11 cellular contexts compared by ENCODE assay signal in the genomic region with DNA sequence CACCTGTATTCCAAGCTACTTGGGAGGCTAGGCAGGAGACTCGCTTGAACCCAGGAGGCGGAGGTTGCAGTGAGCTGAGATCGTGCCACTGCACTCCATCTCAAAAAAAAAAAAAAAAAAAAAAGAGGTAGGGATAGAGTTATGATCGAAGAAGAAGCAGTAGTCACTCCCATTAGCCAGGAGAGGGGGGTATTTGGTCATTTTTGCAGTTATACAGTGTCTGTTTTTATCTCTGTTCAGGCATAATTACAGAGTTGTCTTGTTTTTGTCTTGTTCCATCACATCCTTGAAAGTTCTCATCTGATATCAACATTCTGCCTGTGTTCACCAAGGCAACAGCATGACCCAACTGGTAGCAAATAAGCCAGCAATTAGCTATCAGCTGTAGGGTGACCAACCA.
DNase-seq lines count a peak whose midpoint lies in the region; ATAC-seq, FAIRE-seq and TF ChIP-seq lines count a peak whose summit lies in the region.
"Had no signal": no experiment of that assay in that cellular context is flagged by ENCODE, and none has a peak within 500 bp of the region (broad histone marks: within the 10 kb centered on the region; RNA-seq: fewer than 3 reads in every experiment).

No MANE protein-coding gene starts in this region.

- no peak overlapping the region for H2AK5ac ChIP-seq in H9 (ENCODE audit: insufficient read length, low read length)

- WGBS in H9 (ENCODE audit: extremely low coverage, insufficient read length, low lambda C conversion rate), result no CpG with 5 or more reads among the region's 4 CpGs

- H2AFZ ChIP-seq in H9 (ENCODE audit: low read length), result no peak overlapping the region

- POLR2A ChIA-PET in activated CD4-positive, alpha-beta memory T cell treated with anti-CD3 and anti-CD28 coated beads for 36 hours (lab: Charles Lee), result no interaction called here

- no peak for FAIRE-seq in H54 (lab: Jason Lieb, UNC)
- FAIRE-seq: G401.6, islet of Langerhans had no signal

- H4K5ac ChIP-seq in H9 (ENCODE audit: insufficient read length, low read depth, low read length), result no peak overlapping the region

- H3K4me1 ChIP-seq in H9 (ENCODE audit: insufficient read depth, low read length) (peaks cover 9% of the 10 kb centered on the region), foreskin keratinocyte (peaks cover 6% of the 10 kb centered on the region)

- H2BK5ac ChIP-seq in H9 (ENCODE audit: insufficient read length, low read length), result no peak overlapping the region

- no peak for TF ChIP-seq POLR2A in H54 (IDR thresholded peaks at IDR 0.05; ENCODE audit: low read depth, low read length)

- H3K36me3 Mint-ChIP-seq in H9 (ENCODE audit: insufficient read depth in 1 of 3, low read depth in 3 of 3), result no peaks in the 10 kb centered on the region
- H3K36me3 Mint-ChIP-seq in activated CD4-positive, alpha-beta memory T cell treated with anti-CD3 and anti-CD28 coated beads for 36 hours, result no peaks in the 10 kb centered on the region
- H3K36me3 Mint-ChIP-seq: activated naive CD8-positive, alpha-beta T cell had no signal

- H4K20me1 ChIP-seq in H9 (ENCODE audit: control insufficient read depth, insufficient read depth, insufficient read length), result no peaks in the 10 kb centered on the region

- no peaks in the 10 kb centered on the region for H3K79me2 ChIP-seq in H9 (ENCODE audit: insufficient read depth, low read length)

- no peak overlapping the region for H3K4ac ChIP-seq in H9 (ENCODE audit: low read depth, low read length)

- H4K8ac ChIP-seq in H9 (replicated peaks; ENCODE audit: insufficient read length, low read depth, low read length), result no peak overlapping the region

- no peak overlapping the region for H3K27ac ChIP-seq in H9 (ENCODE audit: insufficient read length, low read depth, low read length)
- H3K27ac ChIP-seq in foreskin keratinocyte, result no peak overlapping the region

- no peak overlapping the region for H2BK20ac ChIP-seq in H9 (ENCODE audit: low read depth, low read length, poor library complexity, severe bottlenecking)

- no peaks in the 10 kb centered on the region for H3K23me2 ChIP-seq in H9 (ENCODE audit: insufficient read length, low read depth, low read length, poor library complexity, severe bottlenecking)

- peaks cover 0 to 3% of the 10 kb centered on the region in 2 experiments; a peak in 1 of 5 replicates for H3K9me3 Mint-ChIP-seq in H9
- no peaks in the 10 kb centered on the region for H3K9me3 Mint-ChIP-seq in activated CD4-positive, alpha-beta memory T cell treated with anti-CD3 and anti-CD28 coated beads for 36 hours

- TF ChIP-seq CTCF in H9 (conservative IDR thresholded peaks at IDR 0.05), result peak; percentile 49
- peak; percentile 47 for TF ChIP-seq CTCF in foreskin keratinocyte (conservative IDR thresholded peaks at IDR 0.05)

- H3K14ac ChIP-seq in H9 (ENCODE audit: insufficient read depth, low read length), result no peak overlapping the region

- H4K91ac ChIP-seq in H9 (ENCODE audit: insufficient read length, low read depth, low read length), result no peak overlapping the region

- H3T11ph ChIP-seq in H9 (ENCODE audit: low read length), result no peak overlapping the region

- CTCF ChIA-PET in activated CD4-positive, alpha-beta memory T cell treated with anti-CD3 and anti-CD28 coated beads for 36 hours (lab: Charles Lee), result interaction anchor here (0.8 to 1.1 kb wide), 2 partner anchors 8 to 23 kb away, joined by 3 read pairs; no protein-coding TSS in a partner anchor

- H3K4me3 Mint-ChIP-seq in H9, result no peak overlapping the region
- H3K4me3 Mint-ChIP-seq in activated CD4-positive, alpha-beta memory T cell treated with anti-CD3 and anti-CD28 coated beads for 36 hours, result no peak overlapping the region
- H3K4me3 Mint-ChIP-seq: activated naive CD8-positive, alpha-beta T cell had no signal

- no peak overlapping the region for H3K4me2 ChIP-seq in H9 (ENCODE audit: insufficient read depth, insufficient read length, low read length)

- no peak overlapping the region for H3K9ac ChIP-seq in H9 (ENCODE audit: extremely low read depth, insufficient read length, low read length)

- no peak overlapping the region for H3K56ac ChIP-seq in H9 (ENCODE audit: insufficient read length, low read depth, low read length)

- DNase-seq in AG08395 (ENCODE audit: low spot score) (peak; percentile 31), H9 (no peak), RPMI8226 (peak; percentile 28), foreskin keratinocyte (no peak), NCI-H2029 treated with DMSO at 0.1 percent for 48 hours (lab: John Stamatoyannopoulos, UW) (no peak), NCI-H2107 (lab: John Stamatoyannopoulos, UW) (no peak), H54 (ENCODE audit: insufficient read length, low spot score) (no peak)
- DNase-seq in activated CD4-positive, alpha-beta memory T cell treated with anti-CD3 and anti-CD28 coated beads for 36 hours, result no peak

- H3K27me3 ChIP-seq in H9 (ENCODE audit: insufficient read depth, low read length) (no peaks in the 10 kb centered on the region), foreskin keratinocyte (no peaks in the 10 kb centered on the region)

- H3K18ac ChIP-seq in H9 (ENCODE audit: insufficient read length, low read depth, low read length), result no peak overlapping the region

- H2BK12ac ChIP-seq in H9 (ENCODE audit: insufficient read length, low read depth, low read length), result no peak overlapping the region

- no peaks in the 10 kb centered on the region for H3K79me1 ChIP-seq in H9 (ENCODE audit: insufficient read depth, low read depth, low read length, poor library complexity, severe bottlenecking)

- peak; percentile 24 for ATAC-seq in foreskin keratinocyte

- peaks cover 26 to 31% of the 10 kb centered on the region in 2 experiments for H3K4me1 Mint-ChIP-seq in H9
- no peaks in the 10 kb centered on the region for H3K4me1 Mint-ChIP-seq in activated CD4-positive, alpha-beta memory T cell treated with anti-CD3 and anti-CD28 coated beads for 36 hours (ENCODE audit: low read depth)

- no peaks in the 10 kb centered on the region for H3K9me3 ChIP-seq in H9 (ENCODE audit: control insufficient read depth, low read depth, low read length)

- no peak overlapping the region for H3K23ac ChIP-seq in H9 (ENCODE audit: insufficient read length, low read depth, low read length)

- H3K27ac Mint-ChIP-seq in H9, result no peak overlapping the region
- no peak overlapping the region for H3K27ac Mint-ChIP-seq in activated CD4-positive, alpha-beta memory T cell treated with anti-CD3 and anti-CD28 coated beads for 36 hours
- H3K27ac Mint-ChIP-seq: activated naive CD8-positive, alpha-beta T cell had no signal

- H2BK15ac ChIP-seq in H9 (ENCODE audit: low read depth, low read length), result no peak overlapping the region

- H2BK120ac ChIP-seq in H9 (ENCODE audit: low read depth, low read length, poor library complexity, severe bottlenecking), result no peak overlapping the region

- intact Hi-C loops in activated CD4-positive, alpha-beta memory T cell treated with anti-CD3 and anti-CD28 coated beads for 36 hours (cut with micrococcal nuclease), result no loop called here

- H3K27me3 Mint-ChIP-seq in H9 (ENCODE audit: low read depth), result no peaks in the 10 kb centered on the region
- H3K27me3 Mint-ChIP-seq in activated CD4-positive, alpha-beta memory T cell treated with anti-CD3 and anti-CD28 coated beads for 36 hours, result peaks cover 2% of the 10 kb centered on the region

Comparison
In these comparisons a context has a peak if more than half of its experiments do, and no peak if none do; other contexts are left out.
1. DNase-seq: peak in AG08395 (single experiment) and RPMI8226 (single experiment); none in H9 (single experiment), foreskin keratinocyte (0 of 2), NCI-H2029 treated with DMSO at 0.1 percent for 48 hours (single experiment), NCI-H2107 (single experiment), activated CD4-positive, alpha-beta memory T cell treated with anti-CD3 and anti-CD28 coated beads for 36 hours (single experiment) and H54 (single experiment).